ENCODE assay signal across 8 cellular contexts in the genomic region with DNA sequence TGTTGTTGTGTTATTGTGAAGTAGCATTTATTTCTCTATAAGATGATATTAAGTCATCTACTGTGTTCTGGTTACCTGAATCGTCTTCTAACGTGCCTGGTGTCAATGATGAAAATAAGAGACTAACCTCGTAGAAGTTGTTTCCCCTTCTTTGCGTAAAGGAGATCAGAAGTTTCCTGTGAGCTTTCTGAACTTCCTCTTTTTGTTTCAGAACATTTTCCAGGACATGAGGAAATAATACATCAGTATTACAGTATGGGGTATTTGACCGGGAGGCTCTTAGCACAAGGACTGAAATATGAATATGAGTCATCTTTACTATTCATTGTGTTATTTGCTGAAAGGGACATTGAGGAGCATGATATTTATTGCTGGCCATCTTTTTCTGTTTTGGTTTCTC.
DNase-seq lines count a peak whose midpoint lies in the region; ATAC-seq lines count a peak whose summit lies in the region.

No MANE protein-coding gene starts in this region.

- H3K9me3 Mint-ChIP-seq in stimulated activated naive CD8-positive, alpha-beta T cell treated with anti-CD3 and anti-CD28 coated beads, Interleukin-15, Interleukin-2, amounts not matched to agents 100 ng/mL and 50 ng/mL, for 24 hours: no peaks in the 10 kb centered on the region

- ATAC-seq in stimulated activated naive CD8-positive, alpha-beta T cell treated with anti-CD3 and anti-CD28 coated beads, Interleukin-15, Interleukin-2, amounts not matched to agents 100 U/mL and 50 U/mL, for 24 hours: no peak
- ATAC-seq in HG02870 (IDR thresholded peaks at IDR 0.05; ENCODE audit: unreplicated experiment): no peak

- peak overlapping the region; percentile 83 for H3K4me3 Mint-ChIP-seq in stimulated activated naive CD8-positive, alpha-beta T cell treated with anti-CD3 and anti-CD28 coated beads, Interleukin-15, Interleukin-2, amounts not matched to agents 100 ng/mL and 50 ng/mL, for 24 hours

- no peak for DNase-seq in stimulated activated naive CD8-positive, alpha-beta T cell treated with anti-CD3 and anti-CD28 coated beads, Interleukin-15, Interleukin-2, amounts not matched to agents 100 U/mL and 50 U/mL, for 24 hours
- DNase-seq in SIG-M5 treated with dmso at 0.1 percent for 504 hours (lab: John Stamatoyannopoulos, UW; ENCODE audit: unreplicated experiment): peak; percentile 91
- DNase-seq in iris pigment epithelial cell (ENCODE audit: low read depth): peak; percentile 37
- no peak for DNase-seq in cerebellar cortex (ENCODE audit: low spot score)
- DNase-seq in NCI-H510A (lab: John Stamatoyannopoulos, UW): no peak
- no peak for DNase-seq in ecto neural progenitor cell (ENCODE audit: low spot score)

- H3K36me3 Mint-ChIP-seq in stimulated activated naive CD8-positive, alpha-beta T cell treated with anti-CD3 and anti-CD28 coated beads, Interleukin-15, Interleukin-2, amounts not matched to agents 100 ng/mL and 50 ng/mL, for 24 hours (ENCODE audit: low read depth): no peaks in the 10 kb centered on the region

- peak overlapping the region; percentile 13 for H3K27ac Mint-ChIP-seq in stimulated activated naive CD8-positive, alpha-beta T cell treated with anti-CD3 and anti-CD28 coated beads, Interleukin-15, Interleukin-2, amounts not matched to agents 100 ng/mL and 50 ng/mL, for 24 hours

- H3K4me1 Mint-ChIP-seq in stimulated activated naive CD8-positive, alpha-beta T cell treated with anti-CD3 and anti-CD28 coated beads, Interleukin-15, Interleukin-2, amounts not matched to agents 100 ng/mL and 50 ng/mL, for 24 hours (ENCODE audit: low read depth): peaks cover 41% of the 10 kb centered on the region

- H3K27me3 Mint-ChIP-seq in stimulated activated naive CD8-positive, alpha-beta T cell treated with anti-CD3 and anti-CD28 coated beads, Interleukin-15, Interleukin-2, amounts not matched to agents 100 ng/mL and 50 ng/mL, for 24 hours: no peaks in the 10 kb centered on the region

Comparison
In these comparisons a context has a peak if more than half of its experiments do, and no peak if none do; other contexts are left out.
1. DNase-seq: peak in SIG-M5 treated with dmso at 0.1 percent for 504 hours (single experiment) and iris pigment epithelial cell (single experiment); none in stimulated activated naive CD8-positive, alpha-beta T cell treated with anti-CD3 and anti-CD28 coated beads, Interleukin-15, Interleukin-2, amounts not matched to agents 100 U/mL and 50 U/mL, for 24 hours (single experiment), cerebellar cortex (single experiment), NCI-H510A (single experiment) and ecto neural progenitor cell (single experiment).